Comparison of ENCODE assay signal across 28 cellular contexts in genomic region chrX:138866643-138867042, GRCh38.
"Had no signal": no experiment of that assay in that cellular context is flagged by ENCODE, and none has a peak within 500 bp of the region (broad histone marks: within the 10 kb centered on the region; RNA-seq: fewer than 3 reads in every experiment).

No MANE protein-coding gene starts in this region.

- H3K27ac ChIP-seq: ascending aorta, brain microvascular endothelial cell, coronary artery, dorsolateral prefrontal cortex, VCaP had no signal

- H3K36me3 ChIP-seq: ascending aorta, brain microvascular endothelial cell had no signal

- ATAC-seq: activated naive CD4-positive, alpha-beta T cell treated with anti-CD3 and anti-CD28 coated beads, Interleukin-2, amount 50 U/mL, for 72 hours; activated T-cell treated with anti-CD3 and anti-CD28 coated beads, Interleukin-2, amount 50 U/mL, for 72 hours; esophagus mucosa; WTC11 had no signal

- DNase-seq: activated CD4-positive, alpha-beta memory T cell treated with anti-CD3 and anti-CD28 coated beads, Interleukin-2, amount 10 ng/mL, durations not matched to agents 7 days and 5 days; activated CD4-positive, alpha-beta T cell treated with anti-CD3 and anti-CD28 coated beads for 1 hour; activated CD4-positive, alpha-beta T cell treated with anti-CD3 and anti-CD28 coated beads for 4 hours; activated CD4-positive, alpha-beta T cell treated with anti-CD3 and anti-CD28 coated beads, Interleukin-2, amount 10 ng/mL, durations not matched to agents 7 days and 5 days; activated CD4-positive, alpha-beta T cell treated with anti-CD3 and anti-CD28 coated beads, Interleukin-2, amount 50 U/mL, for 4 hours; activated CD8-positive, alpha-beta memory T cell treated with anti-CD3 and anti-CD28 coated beads, Interleukin-2, amount 50 U/mL, for 48 hours; activated gamma-delta T cell; activated naive CD4-positive, alpha-beta T cell; activated naive CD4-positive, alpha-beta T cell treated with anti-CD3 and anti-CD28 coated beads, Interleukin-2, amount 10 ng/mL, durations not matched to agents 7 days and 5 days; activated naive CD8-positive, alpha-beta T cell treated with anti-CD3 and anti-CD28 coated beads, Interleukin-2, amount 10 ng/mL, durations not matched to agents 7 days and 5 days; activated T-cell treated with anti-CD3 and anti-CD28 coated beads for 4 hours; activated T-cell treated with anti-CD3 and anti-CD28 coated beads, Interleukin-2, amount 50 U/mL, for 24 hours; activated T-cell treated with anti-CD3 and anti-CD28 coated beads, Interleukin-2, amount 50 U/mL, for 72 hours; brain microvascular endothelial cell; dorsolateral prefrontal cortex; effector memory CD4-positive, alpha-beta T cell; endodermal cell; head of caudate nucleus; T-helper 2 cell had no signal

- FAIRE-seq: bronchial epithelial cell, frontal cortex, TTC549 had no signal

- H3K4me3 ChIP-seq: ascending aorta, coronary artery, dorsolateral prefrontal cortex had no signal

- H3K27me3 ChIP-seq: ascending aorta, brain microvascular endothelial cell had no signal

- H3K4me1 ChIP-seq: ascending aorta had no signal

- H3K9me3 ChIP-seq: ascending aorta had no signal
